ENCODE assay signal across 1 cellular context in genomic region chr22:19986410-19987341, GRCh38.
TF ChIP-seq lines count a peak whose summit lies in the region.

No MANE protein-coding gene starts in this region.

TF ChIP-seq in HepG2, 621 proteins besides CTCF, POLR2A, EP300 and RAD21 (continued from another document and continues in another):
- TF ChIP-seq RNF219 (CRISPR knock-in tag; IDR thresholded peaks at IDR 0.05) (no peak), SALL1 (CRISPR knock-in tag; IDR thresholded peaks at IDR 0.05) (no peak), MXI1 (IDR thresholded peaks at IDR 0.05; ENCODE audit: borderline replicate concordance, low read depth, low read length) (peak; percentile 26; the same call in 1 of the 3 replicates), ZBTB33 (CRISPR knock-in tag; IDR thresholded peaks at IDR 0.05) (no peak), ZSCAN29 (CRISPR knock-in tag; conservative IDR thresholded peaks at IDR 0.05) (no peak), HNRNPLL (IDR thresholded peaks at IDR 0.05; ENCODE audit: low read depth, low read length, poor library complexity, severe bottlenecking) (no peak), ZNF749 (CRISPR knock-in tag; IDR thresholded peaks at IDR 0.05; ENCODE audit: borderline replicate concordance) (no peak), TRAFD1 (CRISPR knock-in tag; IDR thresholded peaks at IDR 0.05; ENCODE audit: borderline replicate concordance) (no peak), REXO4 (CRISPR knock-in tag; IDR thresholded peaks at IDR 0.05; ENCODE audit: borderline replicate concordance) (0 out of 2 replicates have a peak, but pooled peaks have one; percentile 61), BCL3 (CRISPR knock-in tag; IDR thresholded peaks at IDR 0.05) (no peak), ZNF816 (CRISPR knock-in tag; IDR thresholded peaks at IDR 0.05; ENCODE audit: borderline replicate concordance) (no peak), ELK4 (CRISPR knock-in tag; IDR thresholded peaks at IDR 0.05; ENCODE audit: borderline replicate concordance) (no peak), CAMTA2 (CRISPR knock-in tag; IDR thresholded peaks at IDR 0.05; ENCODE audit: borderline replicate concordance) (no peak), CERS6 (CRISPR knock-in tag; IDR thresholded peaks at IDR 0.05) (no peak), TEF (CRISPR knock-in tag; IDR thresholded peaks at IDR 0.05) (no peak), FOXM1 (CRISPR knock-in tag; IDR thresholded peaks at IDR 0.05) (no peak), DR1 (CRISPR knock-in tag; IDR thresholded peaks at IDR 0.05) (no peak), GABPB1 (CRISPR knock-in tag; IDR thresholded peaks at IDR 0.05) (peak; percentile 43; the same call in 1 of the 2 replicates), GFI1 (CRISPR knock-in tag; IDR thresholded peaks at IDR 0.05; ENCODE audit: borderline replicate concordance) (no peak), SAP130 (CRISPR knock-in tag; IDR thresholded peaks at IDR 0.05; ENCODE audit: low read depth) (peak; percentile 52), ZNF253 (CRISPR knock-in tag; IDR thresholded peaks at IDR 0.05; ENCODE audit: borderline replicate concordance) (0 out of 2 replicates have a peak, but pooled peaks have one; percentile 73), MAFG (CRISPR knock-in tag; IDR thresholded peaks at IDR 0.05) (no peak), AKAP8 (CRISPR knock-in tag; IDR thresholded peaks at IDR 0.05) (peak; percentile 38; the same call in 1 of the 2 replicates), NPAS2 (CRISPR knock-in tag; IDR thresholded peaks at IDR 0.05; ENCODE audit: borderline replicate concordance) (no peak), ZNF33A (CRISPR knock-in tag; IDR thresholded peaks at IDR 0.05; ENCODE audit: borderline replicate concordance) (no peak), ZNF362 (CRISPR knock-in tag; IDR thresholded peaks at IDR 0.05; ENCODE audit: borderline replicate concordance) (no peak), ZNF556 (CRISPR knock-in tag; IDR thresholded peaks at IDR 0.05; ENCODE audit: borderline replicate concordance) (no peak), ATRX (CRISPR knock-in tag; IDR thresholded peaks at IDR 0.05; ENCODE audit: borderline replicate concordance) (no peak), ZNF232 (CRISPR knock-in tag; IDR thresholded peaks at IDR 0.05; ENCODE audit: borderline replicate concordance) (no peak), MAX (IDR thresholded peaks at IDR 0.05) (0 out of 2 replicates have a peak, but pooled peaks have one; percentile 23), ONECUT2 (CRISPR knock-in tag; IDR thresholded peaks at IDR 0.05) (no peak), STAT5B (CRISPR knock-in tag; IDR thresholded peaks at IDR 0.05) (no peak), SETDB1 (CRISPR knock-in tag; IDR thresholded peaks at IDR 0.05; ENCODE audit: borderline replicate concordance) (no peak), ZFYVE20 (CRISPR knock-in tag; IDR thresholded peaks at IDR 0.05; ENCODE audit: borderline replicate concordance, low read depth) (no peak), ZNF740 (CRISPR knock-in tag; IDR thresholded peaks at IDR 0.05) (no peak), RFX3 (CRISPR knock-in tag; IDR thresholded peaks at IDR 0.05) (no peak), PRDM10 (CRISPR knock-in tag; IDR thresholded peaks at IDR 0.05; ENCODE audit: low read depth) (no peak), CBX1 (IDR thresholded peaks at IDR 0.05; ENCODE audit: low read depth) (no peak), PITX1 (CRISPR knock-in tag; IDR thresholded peaks at IDR 0.05) (no peak), PLSCR1 (CRISPR knock-in tag; IDR thresholded peaks at IDR 0.05; ENCODE audit: borderline replicate concordance) (no peak), RXRA (CRISPR knock-in tag; IDR thresholded peaks at IDR 0.05) (no peak), SNAI1 (CRISPR knock-in tag; IDR thresholded peaks at IDR 0.05; ENCODE audit: borderline replicate concordance) (no peak), ZNF10 (CRISPR knock-in tag; IDR thresholded peaks at IDR 0.05; ENCODE audit: borderline replicate concordance, low read depth) (no peak), ZNF788 (CRISPR knock-in tag; IDR thresholded peaks at IDR 0.05; ENCODE audit: borderline replicate concordance) (peak; percentile 20; the same call in 1 of the 2 replicates), ZNF792 (CRISPR knock-in tag; IDR thresholded peaks at IDR 0.05) (no peak), HIC2 (CRISPR knock-in tag; IDR thresholded peaks at IDR 0.05; ENCODE audit: low read depth) (no peak)
